8 cellular contexts compared by ENCODE assay signal in genomic region chr2:66574701-66575624, GRCh38.
A peak's percentile ranks its signal among the peaks of the same experiment; 100 is the strongest.
DNase-seq lines count a peak whose midpoint lies in the region; ATAC-seq and TF ChIP-seq lines count a peak whose summit lies in the region.

No MANE protein-coding gene starts in this region.

- no peaks in the 10 kb centered on the region for H3K27me3 ChIP-seq in KMS-11 (ENCODE audit: insufficient read depth, low read depth)
- no peaks in the 10 kb centered on the region for H3K27me3 ChIP-seq in endocrine pancreas (ENCODE audit: control insufficient read depth, insufficient read depth, low read length)
- no peaks in the 10 kb centered on the region for H3K27me3 ChIP-seq in lung (ENCODE audit: control insufficient read depth, insufficient read depth)

- no peaks in the 10 kb centered on the region for H3K79me2 ChIP-seq in KMS-11 (ENCODE audit: insufficient read depth, low read depth)

- DNase-seq in COLO668 (lab: John Stamatoyannopoulos, UW; ENCODE audit: unreplicated experiment) (peak; percentile 75), lung (ENCODE audit: low spot score) (peak; percentile 58), substantia nigra (lab: John Stamatoyannopoulos, UW) (peak in 42 of 49 donors; percentile 27 to 80 (median 60))

- H3K4me3 ChIP-seq in KMS-11 (IDR thresholded peaks at IDR 0.05; ENCODE audit: insufficient read depth, low read depth, low read length) (peak overlapping the region; percentile 91), endocrine pancreas (ENCODE audit: control insufficient read depth, insufficient read depth, low read length) (peak overlapping the region; percentile 91), lung (no peak overlapping the region)

- no peaks in the 10 kb centered on the region for H3K4me1 ChIP-seq in KMS-11 (ENCODE audit: low read depth, poor library complexity, severe bottlenecking)
- H3K4me1 ChIP-seq in endocrine pancreas (ENCODE audit: control insufficient read depth, insufficient read depth, low read length): peaks cover 14% of the 10 kb centered on the region
- peaks cover 6 to 8% of the 10 kb centered on the region in 2 donors for H3K4me1 ChIP-seq in lung (ENCODE audit: control insufficient read depth in 2 of 2, insufficient read depth in 2 of 2, low read length in 2 of 2)

- no peaks in the 10 kb centered on the region for H3K36me3 ChIP-seq in KMS-11 (ENCODE audit: insufficient read depth)
- no peaks in the 10 kb centered on the region for H3K36me3 ChIP-seq in endocrine pancreas (ENCODE audit: control insufficient read depth, insufficient read depth, low read length)
- peaks cover 0 to 4% of the 10 kb centered on the region in 2 donors for H3K36me3 ChIP-seq in lung (ENCODE audit: control insufficient read depth in 2 of 2, insufficient read depth in 2 of 2, low read length in 2 of 2)

- peak; percentile 56 for TF ChIP-seq CTCF in KMS-11 (conservative IDR thresholded peaks at IDR 0.05; ENCODE audit: low read depth, low read length)
- TF ChIP-seq CTCF in lung (IDR thresholded peaks at IDR 0.05; ENCODE audit: control extremely low read depth, extremely low read depth): peak; percentile 33

- H2AFZ ChIP-seq in KMS-11 (ENCODE audit: low read depth): peak overlapping the region; percentile 64

- ATAC-seq in lung (ENCODE audit: insufficient read depth, low FRiP score) (peak; percentile 38), GM21529 (IDR thresholded peaks at IDR 0.05; ENCODE audit: unreplicated experiment) (no peak), GM19328 (IDR thresholded peaks at IDR 0.05; ENCODE audit: unreplicated experiment) (no peak)

- H3K4me2 ChIP-seq in KMS-11: peak overlapping the region; percentile 67

- H3K9me3 ChIP-seq in endocrine pancreas (ENCODE audit: control insufficient read depth, low read length): no peaks in the 10 kb centered on the region
- H3K9me3 ChIP-seq in lung (ENCODE audit: control insufficient read depth in 2 of 2, insufficient read depth in 1 of 2, low read length in 1 of 2): peaks cover 0 to 2% of the 10 kb centered on the region in 2 donors

- H3K9ac ChIP-seq in KMS-11 (peak overlapping the region; percentile 61), endocrine pancreas (ENCODE audit: control insufficient read depth, insufficient read depth, low read length) (peak overlapping the region; percentile 56)

- H4K20me1 ChIP-seq in KMS-11 (ENCODE audit: insufficient read depth): no peaks in the 10 kb centered on the region

- H3K27ac ChIP-seq in KMS-11 (peak overlapping the region; percentile 42; the same call in 1 of the 2 replicates), lung (ENCODE audit: low read depth in 1 of 2, low read length in 1 of 2) (peak overlapping the region in 1 of 2 donors; percentile 86), substantia nigra (ENCODE audit: low read depth, low read length, poor library complexity, severe bottlenecking) (peak overlapping the region; percentile 37)

- 1% methylated on average over 33 to 35 of the region's 35 CpGs for WGBS in lung, 2 donors

TF ChIP-seq in PFSK-1, 5 proteins besides CTCF, POLR2A, EP300 and RAD21:
- TF ChIP-seq FOXP2 (optimal IDR thresholded peaks at IDR 0.05; ENCODE audit: borderline replicate concordance, extremely low read depth, extremely low read length, insufficient read depth): no peak
- peak; percentile 60; the same call in 1 of the 2 replicates for TF ChIP-seq SIN3A (IDR thresholded peaks at IDR 0.05; ENCODE audit: borderline replicate concordance, insufficient read depth, low read length)
- TF ChIP-seq, protein P1, sequence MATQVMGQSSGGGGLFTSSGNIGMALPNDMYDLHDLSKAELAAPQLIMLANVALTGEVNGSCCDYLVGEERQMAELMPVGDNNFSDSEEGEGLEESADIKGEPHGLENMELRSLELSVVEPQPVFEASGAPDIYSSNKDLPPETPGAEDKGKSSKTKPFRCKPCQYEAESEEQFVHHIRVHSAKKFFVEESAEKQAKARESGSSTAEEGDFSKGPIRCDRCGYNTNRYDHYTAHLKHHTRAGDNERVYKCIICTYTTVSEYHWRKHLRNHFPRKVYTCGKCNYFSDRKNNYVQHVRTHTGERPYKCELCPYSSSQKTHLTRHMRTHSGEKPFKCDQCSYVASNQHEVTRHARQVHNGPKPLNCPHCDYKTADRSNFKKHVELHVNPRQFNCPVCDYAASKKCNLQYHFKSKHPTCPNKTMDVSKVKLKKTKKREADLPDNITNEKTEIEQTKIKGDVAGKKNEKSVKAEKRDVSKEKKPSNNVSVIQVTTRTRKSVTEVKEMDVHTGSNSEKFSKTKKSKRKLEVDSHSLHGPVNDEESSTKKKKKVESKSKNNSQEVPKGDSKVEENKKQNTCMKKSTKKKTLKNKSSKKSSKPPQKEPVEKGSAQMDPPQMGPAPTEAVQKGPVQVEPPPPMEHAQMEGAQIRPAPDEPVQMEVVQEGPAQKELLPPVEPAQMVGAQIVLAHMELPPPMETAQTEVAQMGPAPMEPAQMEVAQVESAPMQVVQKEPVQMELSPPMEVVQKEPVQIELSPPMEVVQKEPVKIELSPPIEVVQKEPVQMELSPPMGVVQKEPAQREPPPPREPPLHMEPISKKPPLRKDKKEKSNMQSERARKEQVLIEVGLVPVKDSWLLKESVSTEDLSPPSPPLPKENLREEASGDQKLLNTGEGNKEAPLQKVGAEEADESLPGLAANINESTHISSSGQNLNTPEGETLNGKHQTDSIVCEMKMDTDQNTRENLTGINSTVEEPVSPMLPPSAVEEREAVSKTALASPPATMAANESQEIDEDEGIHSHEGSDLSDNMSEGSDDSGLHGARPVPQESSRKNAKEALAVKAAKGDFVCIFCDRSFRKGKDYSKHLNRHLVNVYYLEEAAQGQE (IDR thresholded peaks at IDR 0.05; ENCODE audit: insufficient read depth in 1 of 2, low read depth in 2 of 2, low read length in 2 of 2): no peak
- peak; percentile 51; the same call in 1 of the 2 replicates for TF ChIP-seq POLR2AphosphoS5 (IDR thresholded peaks at IDR 0.05; ENCODE audit: low read depth, low read length)
- no peak; the same call in 1 of the 2 replicates for TF ChIP-seq TAF1 (IDR thresholded peaks at IDR 0.05; ENCODE audit: borderline replicate concordance, insufficient read depth, low read length)
TF ChIP-seq in PFSK-1: peak in this region for 2.
